8 cellular contexts compared by ENCODE assay signal in the genomic region with DNA sequence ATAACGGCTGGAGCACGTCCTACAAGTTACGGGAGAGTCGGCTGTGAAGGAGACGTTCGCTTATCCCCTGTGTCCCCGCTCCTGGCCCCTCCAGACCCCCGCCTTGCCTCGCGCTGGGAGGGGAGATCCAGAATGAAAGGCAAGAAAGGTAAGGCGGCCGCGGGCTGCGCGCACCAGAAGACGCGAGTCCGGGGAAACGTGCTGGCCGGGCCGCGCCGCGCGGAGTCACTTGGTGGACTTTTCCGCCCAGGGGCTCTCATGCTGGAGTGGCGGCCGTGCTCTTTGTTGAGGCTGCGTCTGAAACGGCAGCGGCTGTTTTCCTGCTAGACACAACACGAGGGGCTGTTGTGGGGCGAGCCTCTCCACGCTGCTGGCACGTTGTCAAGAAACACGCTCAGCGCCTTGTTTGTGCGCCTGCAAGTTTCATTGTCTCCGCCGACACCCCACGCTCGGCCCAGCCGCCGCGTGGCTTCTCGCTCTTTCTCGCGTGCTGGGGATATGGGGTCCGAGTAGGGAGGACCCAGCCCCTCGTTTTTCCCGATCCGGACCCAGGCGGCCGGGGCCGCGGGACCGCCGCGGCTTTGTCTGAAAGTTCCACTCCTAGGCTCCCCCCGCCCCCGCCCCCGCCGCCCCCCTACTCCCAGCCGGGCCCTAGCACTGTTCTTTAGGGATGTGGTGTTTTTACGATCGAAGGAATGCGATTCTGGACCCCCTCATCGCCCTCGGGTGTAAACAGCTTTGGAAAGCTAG. TPM values are rescaled to one million over a fixed set of nuclear protein-coding genes. Genes with fewer than 3 reads are reported as not detected.
A peak's percentile ranks its signal among the peaks of the same experiment; 100 is the strongest.
DNase-seq lines count a peak whose midpoint lies in the region; ATAC-seq and TF ChIP-seq lines count a peak whose summit lies in the region.

No MANE protein-coding gene starts in this region.

- no peaks in the 10 kb centered on the region for H4K20me1 ChIP-seq in KMS-11 (ENCODE audit: insufficient read depth)

- TF ChIP-seq CTCF in CD14-positive monocyte (IDR thresholded peaks at IDR 0.05) (no peak), KMS-11 (conservative IDR thresholded peaks at IDR 0.05; ENCODE audit: low read depth, low read length) (no peak), colonic mucosa (IDR thresholded peaks at IDR 0.05) (no peak), right lobe of liver (IDR thresholded peaks at IDR 0.05) (no peak)

- ATAC-seq in right lobe of liver (peak in 2 of 4 donors; percentile 0 to 2), GM21367 (IDR thresholded peaks at IDR 0.05; ENCODE audit: unreplicated experiment) (no peak), HG03159 (IDR thresholded peaks at IDR 0.05; ENCODE audit: unreplicated experiment) (no peak)

- peak overlapping the region; percentile 93 to 94 for H3K4me3 Mint-ChIP-seq in CD14-positive monocyte

- H3K27me3 ChIP-seq in KMS-11 (ENCODE audit: insufficient read depth, low read depth) (no peaks in the 10 kb centered on the region), colonic mucosa (no peaks in the 10 kb centered on the region), right lobe of liver (no peaks in the 10 kb centered on the region)

- H3K9ac ChIP-seq in KMS-11 (peak overlapping the region; percentile 85), colonic mucosa (ENCODE audit: low read depth in 2 of 2, low read length in 2 of 2) (peak overlapping the region; percentile 93 to 100)

- H3K9me3 ChIP-seq in colonic mucosa (no peaks in the 10 kb centered on the region), right lobe of liver (no peaks in the 10 kb centered on the region)

- H3K4me1 Mint-ChIP-seq in CD14-positive monocyte = peaks cover 37% of the 10 kb centered on the region

- peaks cover 40% of the 10 kb centered on the region for H3K4me1 ChIP-seq in KMS-11 (ENCODE audit: low read depth, poor library complexity, severe bottlenecking)
- H3K4me1 ChIP-seq in colonic mucosa = peaks cover 8% of the 10 kb centered on the region
- H3K4me1 ChIP-seq in right lobe of liver = peaks cover 0 to 15% (median 4%) of the 10 kb centered on the region in 4 donors

- H3K27ac ChIP-seq in KMS-11 (peak overlapping the region; percentile 94), colonic mucosa (peak overlapping the region; percentile 100), right lobe of liver (peak overlapping the region; percentile 99)

- no peaks in the 10 kb centered on the region for H3K36me3 ChIP-seq in KMS-11 (ENCODE audit: insufficient read depth)
- no peaks in the 10 kb centered on the region for H3K36me3 ChIP-seq in colonic mucosa
- no peaks in the 10 kb centered on the region for H3K36me3 ChIP-seq in right lobe of liver

- no peak for TF ChIP-seq POLR2A in right lobe of liver (IDR thresholded peaks at IDR 0.05)

- peak overlapping the region; percentile 82 for H3K4me2 ChIP-seq in KMS-11

- no peaks in the 10 kb centered on the region for H3K36me3 Mint-ChIP-seq in CD14-positive monocyte

- DNase-seq in CD14-positive monocyte (ENCODE audit: low spot score) (peak; percentile 58), colonic mucosa (peak; percentile 74), right lobe of liver (peak; percentile 71 to 83 (median 77))
- DNase-seq in activated CD4-positive, alpha-beta T cell treated with anti-CD3 and anti-CD28 coated beads for 48 hours = peak; percentile 72
- DNase-seq in stimulated activated CD4-positive, alpha-beta T cell treated with anti-CD3 and anti-CD28 coated beads, Interleukin-4, amount 100 ng/mL, for 24 hours = peak; percentile 72

- H2AFZ ChIP-seq in KMS-11 (ENCODE audit: low read depth) = peak overlapping the region; percentile 63

- H3K4me3 ChIP-seq in KMS-11 (IDR thresholded peaks at IDR 0.05; ENCODE audit: insufficient read depth, low read depth, low read length) (no peak overlapping the region), colonic mucosa (peak overlapping the region; percentile 68), right lobe of liver (peak overlapping the region; percentile 73 to 79 (median 74))

- intact Hi-C loops in CD14-positive monocyte (cut with micrococcal nuclease) = loop anchor here (5.0 to 10.0 kb wide), 5 partner anchors 166 to 796 kb away; partner anchors contain the start of genes EMILIN2 (in 1 of the 2) and SMCHD1 (in 1 of the 2)
- intact Hi-C loops in colonic mucosa (cut with DNase I) = no loop called here
- intact Hi-C loops in right lobe of liver (cut with DNase I) = loop anchor here (10.0 kb wide), 2 partner anchors 144 to 214 kb away; no protein-coding TSS in a partner anchor

- under 1% methylated on average over 21 of the region's 69 CpGs for WGBS in right lobe of liver (ENCODE audit: insufficient coverage, low coverage, low lambda C conversion rate, missing lambda C conversion rate)

- peaks cover 0 to 3% (median 0%) of the 10 kb centered on the region in 7 donors for H3K9me3 Mint-ChIP-seq in CD14-positive monocyte

- peaks cover 0 to 4% (median 1%) of the 10 kb centered on the region in 3 donors for H3K27me3 Mint-ChIP-seq in CD14-positive monocyte (ENCODE audit: low read depth in 3 of 3)

- H3K27ac Mint-ChIP-seq in CD14-positive monocyte = peak overlapping the region; percentile 95 to 100 (median 97)

- peaks cover 27% of the 10 kb centered on the region; the same call in 1 of the 2 replicates for H3K79me2 ChIP-seq in KMS-11 (ENCODE audit: insufficient read depth, low read depth)

RNA-seq across cellular contexts. Expression of gene TGIF1, which starts 0.6 kb away (rescaled TPM):
- 10 to 100 TPM; 32.2 to 39.8 TPM for polyA plus RNA-seq in CD14-positive monocyte
- total RNA-seq in colonic mucosa (10 to 100 TPM; 68.0 to 80.6 TPM), right lobe of liver (10 to 100 TPM; 11.3 to 41.4 (median 22.3) TPM)
